In the genomic region with DNA sequence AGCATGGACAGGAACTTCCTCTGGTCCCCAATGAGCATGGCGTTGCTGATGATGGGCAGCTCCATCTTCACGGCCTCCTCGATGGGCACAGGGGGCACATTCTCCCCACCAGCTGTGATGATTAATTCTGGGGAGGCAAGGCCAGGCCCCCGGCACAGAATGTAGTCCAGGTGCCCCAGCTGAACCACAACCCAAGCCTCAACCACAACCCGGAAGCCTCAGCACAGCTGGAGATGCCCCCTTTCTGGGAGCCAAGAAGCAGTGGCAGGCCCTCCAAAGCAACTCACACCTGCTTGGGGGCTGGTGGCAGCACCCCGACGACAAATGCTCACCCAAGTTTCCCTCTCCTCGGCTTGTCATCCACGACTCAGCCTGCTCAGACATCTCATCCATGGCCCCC, we compare ENCODE assay signal across 19 cellular contexts. TPM values are rescaled to one million over a fixed set of nuclear protein-coding genes. Genes with fewer than 3 reads are reported as not detected.
DNase-seq lines count a peak whose midpoint lies in the region; ATAC-seq and TF ChIP-seq lines count a peak whose summit lies in the region.
"Had no signal": no experiment of that assay in that cellular context is flagged by ENCODE, and none has a peak within 500 bp of the region (broad histone marks: within the 10 kb centered on the region; RNA-seq: fewer than 3 reads in every experiment).

No MANE protein-coding gene starts in this region.

- no peaks in the 10 kb centered on the region for H3K9me3 Mint-ChIP-seq in activated CD4-positive, alpha-beta T cell treated with anti-CD3 and anti-CD28 coated beads for 36 hours (ENCODE audit: low read depth)
- H3K9me3 Mint-ChIP-seq in activated naive CD8-positive, alpha-beta T cell treated with anti-CD3 and anti-CD28 coated beads, Interleukin-2, amount 10 ng/mL, durations not matched to agents 7 days and 5 days: no peaks in the 10 kb centered on the region
- H3K9me3 Mint-ChIP-seq in stimulated activated naive B cell treated with anti-CD40 and anti-IgM and Interleukin-4, amounts not matched to agents 10 μg/mL and 1 μg/mL and 100 μg/mL, for 72 hours: peaks cover 1 to 3% of the 10 kb centered on the region in 2 donors
- no peaks in the 10 kb centered on the region for H3K9me3 Mint-ChIP-seq in endodermal cell
- H3K9me3 Mint-ChIP-seq: CD8-positive, alpha-beta memory T cell had no signal

- intact Hi-C loops in activated CD4-positive, alpha-beta T cell treated with anti-CD3 and anti-CD28 coated beads for 36 hours (cut with DNase I, micrococcal nuclease): no loop called here

- H3K4me3 ChIP-seq in endodermal cell (ENCODE audit: low read length): no peak overlapping the region
- H3K4me3 ChIP-seq: heart left ventricle, ovary, smooth muscle cell had no signal

- no peak overlapping the region for H3K4me3 Mint-ChIP-seq in activated CD4-positive, alpha-beta T cell treated with anti-CD3 and anti-CD28 coated beads for 36 hours
- peak overlapping the region; percentile 18 for H3K4me3 Mint-ChIP-seq in activated naive CD8-positive, alpha-beta T cell treated with anti-CD3 and anti-CD28 coated beads, Interleukin-2, amount 10 ng/mL, durations not matched to agents 7 days and 5 days
- peak overlapping the region in 1 of 2 donors; percentile 71 for H3K4me3 Mint-ChIP-seq in stimulated activated naive B cell treated with anti-CD40 and anti-IgM and Interleukin-4, amounts not matched to agents 10 μg/mL and 1 μg/mL and 100 μg/mL, for 72 hours
- H3K4me3 Mint-ChIP-seq in endodermal cell: no peak overlapping the region
- H3K4me3 Mint-ChIP-seq: brain had no signal

- H3K36me3 ChIP-seq in KOPT-K1 (ENCODE audit: insufficient read depth, low read length) (peaks cover 35% of the 10 kb centered on the region), endodermal cell (ENCODE audit: control insufficient read depth, insufficient read depth, low read length) (peaks cover 22% of the 10 kb centered on the region)
- H3K36me3 ChIP-seq: ovary had no signal

- peaks cover 37% of the 10 kb centered on the region for H3K36me3 Mint-ChIP-seq in activated CD4-positive, alpha-beta T cell treated with anti-CD3 and anti-CD28 coated beads for 36 hours (ENCODE audit: low read depth)
- H3K36me3 Mint-ChIP-seq in activated naive CD8-positive, alpha-beta T cell treated with anti-CD3 and anti-CD28 coated beads, Interleukin-2, amount 10 ng/mL, durations not matched to agents 7 days and 5 days: peaks cover 27% of the 10 kb centered on the region
- peaks cover 25 to 31% of the 10 kb centered on the region in 2 donors for H3K36me3 Mint-ChIP-seq in stimulated activated naive B cell treated with anti-CD40 and anti-IgM and Interleukin-4, amounts not matched to agents 10 μg/mL and 1 μg/mL and 100 μg/mL, for 72 hours
- peaks cover 20% of the 10 kb centered on the region for H3K36me3 Mint-ChIP-seq in endodermal cell (ENCODE audit: low read depth)

- H3K27ac ChIP-seq in KOPT-K1 (ENCODE audit: low read depth, low read length, poor library complexity, severe bottlenecking) (peak overlapping the region; percentile 3), endodermal cell (ENCODE audit: low read depth, low read length) (no peak overlapping the region)
- H3K27ac ChIP-seq: heart left ventricle, ovary had no signal

- H3K4me1 ChIP-seq in endodermal cell (ENCODE audit: control insufficient read depth, insufficient read depth, low read length): no peaks in the 10 kb centered on the region

- CTCF ChIA-PET in activated CD4-positive, alpha-beta T cell treated with anti-CD3 and anti-CD28 coated beads for 36 hours (lab: Charles Lee): interaction anchor here (0.7 to 2.0 kb wide), 3 partner anchors 21 to 172 kb away, joined by 3 to 7 read pairs (median 5); partner anchors contain the start of gene CIB2

- peak overlapping the region; percentile 29 for H3K27ac Mint-ChIP-seq in activated CD4-positive, alpha-beta T cell treated with anti-CD3 and anti-CD28 coated beads for 36 hours
- peak overlapping the region; percentile 66 for H3K27ac Mint-ChIP-seq in activated naive CD8-positive, alpha-beta T cell treated with anti-CD3 and anti-CD28 coated beads, Interleukin-2, amount 10 ng/mL, durations not matched to agents 7 days and 5 days
- peak overlapping the region; percentile 70 for H3K27ac Mint-ChIP-seq in stimulated activated naive B cell treated with anti-CD40 and anti-IgM and Interleukin-4, amounts not matched to agents 10 μg/mL and 1 μg/mL and 100 μg/mL, for 72 hours
- H3K27ac Mint-ChIP-seq in endodermal cell: no peak overlapping the region
- H3K27ac Mint-ChIP-seq: brain had no signal

- POLR2A ChIA-PET in activated CD4-positive, alpha-beta T cell treated with anti-CD3 and anti-CD28 coated beads for 36 hours (lab: Charles Lee): interaction anchor here (0.6 kb wide), 1 partner anchor 25 kb away, joined by 7 read pairs; the partner anchor contains the start of gene IDH3A
- POLR2A ChIA-PET in activated naive CD8-positive, alpha-beta T cell treated with anti-CD3 and anti-CD28 coated beads, Interleukin-2, amount 10 ng/mL, durations not matched to agents 7 days and 5 days (lab: Charles Lee): interaction anchor here (0.6 to 1.2 kb wide), 4 partner anchors 12 to 44 kb away, joined by 3 to 5 read pairs (median 4); partner anchors contain the start of gene CIB2

- no peak for ATAC-seq in activated CD4-positive, alpha-beta T cell treated with anti-CD3 and anti-CD28 coated beads for 36 hours
- ATAC-seq in activated naive CD8-positive, alpha-beta T cell treated with anti-CD3 and anti-CD28 coated beads, Interleukin-2, amount 10 ng/mL, durations not matched to agents 7 days and 5 days (ENCODE audit: low read depth): peak; percentile 63
- peak; percentile 24 for ATAC-seq in stimulated activated naive B cell treated with anti-CD40 and anti-IgM and Interleukin-4, amounts not matched to agents 10 μg/mL and 1 μg/mL and 100 μg/mL, for 72 hours (replicated peaks)

- peaks cover 25% of the 10 kb centered on the region for H3K4me1 Mint-ChIP-seq in activated CD4-positive, alpha-beta T cell treated with anti-CD3 and anti-CD28 coated beads for 36 hours
- H3K4me1 Mint-ChIP-seq in activated naive CD8-positive, alpha-beta T cell treated with anti-CD3 and anti-CD28 coated beads, Interleukin-2, amount 10 ng/mL, durations not matched to agents 7 days and 5 days: peaks cover 32% of the 10 kb centered on the region
- peaks cover 44 to 61% of the 10 kb centered on the region in 2 donors for H3K4me1 Mint-ChIP-seq in stimulated activated naive B cell treated with anti-CD40 and anti-IgM and Interleukin-4, amounts not matched to agents 10 μg/mL and 1 μg/mL and 100 μg/mL, for 72 hours
- H3K4me1 Mint-ChIP-seq in endodermal cell: no peaks in the 10 kb centered on the region
- H3K4me1 Mint-ChIP-seq: brain had no signal

- TF ChIP-seq CTCF in endodermal cell (conservative IDR thresholded peaks at IDR 0.05): no peak

- 93 to 98% methylated on average over 7 to 9 of the region's 9 CpGs for WGBS in endodermal cell (ENCODE audit: insufficient coverage in 1 of 2, insufficient read length in 1 of 2), 2 experiments

- no peaks in the 10 kb centered on the region for H3K27me3 ChIP-seq in endodermal cell (ENCODE audit: control insufficient read depth, insufficient read depth, low read length, poor library complexity, severe bottlenecking)
- H3K27me3 ChIP-seq: heart left ventricle, ovary had no signal

- no peak overlapping the region for H3K9ac ChIP-seq in endodermal cell (ENCODE audit: extremely low read depth, low read length, poor library complexity, severe bottlenecking)

- no peak for DNase-seq in activated CD4-positive, alpha-beta T cell treated with anti-CD3 and anti-CD28 coated beads for 36 hours
- DNase-seq in activated CD4-positive, alpha-beta T cell treated with anti-CD3 and anti-CD28 coated beads, Interleukin-2, amount 50 U/mL, for 4 hours: no peak
- DNase-seq in activated naive CD8-positive, alpha-beta T cell treated with anti-CD3 and anti-CD28 coated beads, Interleukin-2, amount 10 ng/mL, durations not matched to agents 7 days and 5 days: peak; percentile 65
- no peak for DNase-seq in stimulated activated naive B cell treated with anti-CD40 and anti-IgM and Interleukin-4, amounts not matched to agents 10 μg/mL and 1 μg/mL and 100 μg/mL, for 72 hours
- no peak for DNase-seq in NCI-H1930 (lab: John Stamatoyannopoulos, UW)
- DNase-seq in endodermal cell: no peak
- no peak for DNase-seq in stimulated activated naive CD4-positive, alpha-beta T cell treated with Interleukin-2 at 50 U/mL for 16 hours (lab: John Stamatoyannopoulos, UW)
- DNase-seq: activated CD4-positive, alpha-beta T cell treated with anti-CD3 and anti-CD28 coated beads for 4 hours; heart left ventricle; kidney; NCI-H748 treated with DMSO at 0.1 percent for 48 hours; ovary had no signal

- H3K27me3 Mint-ChIP-seq in activated CD4-positive, alpha-beta T cell treated with anti-CD3 and anti-CD28 coated beads for 36 hours: no peaks in the 10 kb centered on the region
- H3K27me3 Mint-ChIP-seq in activated naive CD8-positive, alpha-beta T cell treated with anti-CD3 and anti-CD28 coated beads, Interleukin-2, amount 10 ng/mL, durations not matched to agents 7 days and 5 days: no peaks in the 10 kb centered on the region
- H3K27me3 Mint-ChIP-seq in stimulated activated naive B cell treated with anti-CD40 and anti-IgM and Interleukin-4, amounts not matched to agents 10 μg/mL and 1 μg/mL and 100 μg/mL, for 72 hours: no peaks in the 10 kb centered on the region
- H3K27me3 Mint-ChIP-seq in endodermal cell (ENCODE audit: insufficient read depth): no peaks in the 10 kb centered on the region
- H3K27me3 Mint-ChIP-seq: brain; CD8-positive, alpha-beta memory T cell had no signal

- H3K9me3 ChIP-seq in KOPT-K1 (ENCODE audit: insufficient read depth, low read length, poor library complexity, severe bottlenecking) (peaks cover 4% of the 10 kb centered on the region), endodermal cell (ENCODE audit: control insufficient read depth, low read length) (no peaks in the 10 kb centered on the region)
- H3K9me3 ChIP-seq: heart left ventricle, ovary had no signal

RNA-seq across cellular contexts. Expression of gene IDH3A, which starts 25.2 kb away (rescaled TPM):
- 100 to 1,000 TPM; 129 to 135 TPM for total RNA-seq in activated CD4-positive, alpha-beta T cell treated with anti-CD3 and anti-CD28 coated beads for 36 hours
- total RNA-seq in activated naive CD8-positive, alpha-beta T cell treated with anti-CD3 and anti-CD28 coated beads, Interleukin-2, amount 10 ng/mL, durations not matched to agents 7 days and 5 days: 10 to 100 TPM; 54.5 to 82.8 TPM
- total RNA-seq in endodermal cell: 10 to 100 TPM; 34.2 to 43.2 TPM
- 16.1 TPM for polyA plus RNA-seq in endodermal cell (2013, experiment 1 of 2)
- 16.9 TPM for polyA plus RNA-seq in endodermal cell (2013, experiment 2 of 2)

RNA-seq across cellular contexts. Expression of gene CIB2, which starts 43.2 kb away (rescaled TPM):
- total RNA-seq in activated CD4-positive, alpha-beta T cell treated with anti-CD3 and anti-CD28 coated beads for 36 hours: 1 to 10 TPM in 1 of 2 experiments, under 1 TPM in 1; 0.91 to 1.2 TPM
- total RNA-seq in activated naive CD8-positive, alpha-beta T cell treated with anti-CD3 and anti-CD28 coated beads, Interleukin-2, amount 10 ng/mL, durations not matched to agents 7 days and 5 days: 1 to 10 TPM in 1 of 2 experiments, under 1 TPM in 1; 0.88 to 1.5 TPM
- 10 to 100 TPM; 40.6 to 41.7 TPM for total RNA-seq in endodermal cell
- polyA plus RNA-seq in endodermal cell (2013, experiment 1 of 2): 42.9 TPM
- 38.6 TPM for polyA plus RNA-seq in endodermal cell (2013, experiment 2 of 2)

RNA-seq across cellular contexts. Expression of gene ACSBG1, which starts 60.0 kb away (rescaled TPM):
- under 1 TPM in 1 of 2 experiments, not detected in 1; 0.02 TPM for total RNA-seq in activated CD4-positive, alpha-beta T cell treated with anti-CD3 and anti-CD28 coated beads for 36 hours
- total RNA-seq in activated naive CD8-positive, alpha-beta T cell treated with anti-CD3 and anti-CD28 coated beads, Interleukin-2, amount 10 ng/mL, durations not matched to agents 7 days and 5 days: under 1 TPM in 1 of 2 experiments, not detected in 1; 0.25 TPM
- 1 to 10 TPM in 1 of 2 donors, under 1 TPM in 1; 0.27 to 1.2 TPM for total RNA-seq in endodermal cell
- polyA plus RNA-seq in endodermal cell (2013, experiment 1 of 2): 1.6 TPM
- polyA plus RNA-seq in endodermal cell (2013, experiment 2 of 2): 2.4 TPM
- total RNA-seq: A172; CD8-positive, alpha-beta memory T cell; dermis microvascular lymphatic vessel endothelial cell; M059J had no signal

Comparison
In these comparisons a context has a peak if more than half of its experiments do, and no peak if none do; other contexts are left out.
1. RNA of gene CIB2, which starts 43.2 kb away (total RNA-seq): 40.6 to 41.7 TPM in endodermal cell; 0.88 to 1.5 TPM in activated naive CD8-positive, alpha-beta T cell treated with anti-CD3 and anti-CD28 coated beads, Interleukin-2, amount 10 ng/mL, durations not matched to agents 7 days and 5 days and 0.91 to 1.2 TPM in activated CD4-positive, alpha-beta T cell treated with anti-CD3 and anti-CD28 coated beads for 36 hours; every median in the first group is over 10 times any median in the second.